Comparison of ENCODE assay signal across 1 cellular context in the genomic region with DNA sequence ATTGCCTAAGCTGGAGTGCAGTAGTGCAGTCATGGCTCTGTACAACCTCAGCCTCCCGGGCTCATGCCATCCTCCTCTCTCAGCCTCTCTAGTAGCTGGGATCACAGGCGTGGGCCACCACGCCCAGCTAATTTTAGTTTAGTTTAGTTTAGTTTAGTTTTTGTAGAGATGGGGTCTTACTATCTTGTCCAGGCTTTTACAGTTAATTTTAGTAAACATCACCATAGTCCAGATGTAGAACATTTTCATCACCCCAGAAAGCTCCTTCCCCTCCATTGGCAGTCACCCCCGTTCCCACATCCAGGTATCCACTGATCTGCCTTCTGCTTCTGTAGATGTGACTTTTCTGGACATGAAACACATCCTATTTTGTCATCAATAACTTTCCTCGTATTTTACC.
TF ChIP-seq lines count a peak whose summit lies in the region.

No MANE protein-coding gene starts in this region.

TF ChIP-seq in WTC11, 78 proteins besides CTCF, POLR2A, EP300 and RAD21 (continued from another document):
- TF ChIP-seq ZNF416 (CRISPR knock-in tag; IDR thresholded peaks at IDR 0.05) (no peak), TEAD4 (CRISPR knock-in tag; IDR thresholded peaks at IDR 0.05) (no peak), SOX15 (CRISPR knock-in tag; IDR thresholded peaks at IDR 0.05) (no peak), MXD4 (CRISPR knock-in tag; IDR thresholded peaks at IDR 0.05; ENCODE audit: borderline replicate concordance) (no peak), GABPB1 (CRISPR knock-in tag; IDR thresholded peaks at IDR 0.05) (no peak), SMAD3 (CRISPR knock-in tag; IDR thresholded peaks at IDR 0.05; ENCODE audit: borderline replicate concordance) (no peak), NR3C1 (CRISPR knock-in tag; conservative IDR thresholded peaks at IDR 0.05; ENCODE audit: low read depth) (no peak)
- TF ChIP-seq, protein P1, sequence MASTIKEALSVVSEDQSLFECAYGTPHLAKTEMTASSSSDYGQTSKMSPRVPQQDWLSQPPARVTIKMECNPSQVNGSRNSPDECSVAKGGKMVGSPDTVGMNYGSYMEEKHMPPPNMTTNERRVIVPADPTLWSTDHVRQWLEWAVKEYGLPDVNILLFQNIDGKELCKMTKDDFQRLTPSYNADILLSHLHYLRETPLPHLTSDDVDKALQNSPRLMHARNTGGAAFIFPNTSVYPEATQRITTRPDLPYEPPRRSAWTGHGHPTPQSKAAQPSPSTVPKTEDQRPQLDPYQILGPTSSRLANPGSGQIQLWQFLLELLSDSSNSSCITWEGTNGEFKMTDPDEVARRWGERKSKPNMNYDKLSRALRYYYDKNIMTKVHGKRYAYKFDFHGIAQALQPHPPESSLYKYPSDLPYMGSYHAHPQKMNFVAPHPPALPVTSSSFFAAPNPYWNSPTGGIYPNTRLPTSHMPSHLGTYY (CRISPR knock-in tag; IDR thresholded peaks at IDR 0.05): no peak
